8 cellular contexts compared by ENCODE assay signal in the genomic region with DNA sequence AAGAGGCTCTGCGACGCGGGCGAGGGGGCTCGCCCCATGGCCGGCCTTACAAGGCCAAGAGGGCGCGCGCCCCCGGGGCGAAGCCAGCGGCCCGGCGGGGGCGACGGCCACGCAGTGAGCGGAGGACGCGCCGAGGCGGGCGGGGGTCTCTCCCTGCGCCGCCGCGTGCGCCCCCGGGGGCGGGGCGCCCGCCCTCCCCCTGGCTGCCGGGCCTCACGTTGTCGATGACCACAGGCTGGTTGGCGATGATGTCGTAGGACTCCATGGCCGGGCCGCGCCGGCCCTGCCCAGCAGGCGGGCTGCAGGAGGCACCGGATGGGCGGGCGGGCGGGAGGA. TPM values are rescaled to one million over a fixed set of nuclear protein-coding genes. Genes with fewer than 3 reads are reported as not detected.
DNase-seq lines count a peak whose midpoint lies in the region; TF ChIP-seq lines count a peak whose summit lies in the region.

No MANE protein-coding gene starts in this region.

- DNase-seq in GF-D8 (lab: John Stamatoyannopoulos, UW): no peak
- no peak for DNase-seq in ureter (ENCODE audit: low spot score)
- no peak for DNase-seq in kidney glomerular epithelial cell (lab: John Stamatoyannopoulos, UW)
- no peak for DNase-seq in COLO668 (lab: John Stamatoyannopoulos, UW; ENCODE audit: unreplicated experiment)

- no peaks in the 10 kb centered on the region for H4K20me1 ChIP-seq in KMS-11 (ENCODE audit: insufficient read depth)

- peak overlapping the region; percentile 50; the same call in 1 of the 2 replicates for H3K4me2 ChIP-seq in KMS-11

- H3K4me3 ChIP-seq in KMS-11 (IDR thresholded peaks at IDR 0.05; ENCODE audit: insufficient read depth, low read depth, low read length): no peak overlapping the region
- H3K4me3 ChIP-seq in duodenal mucosa (ENCODE audit: low read depth in 1 of 2, low read length in 2 of 2): peak overlapping the region; percentile 89 to 90
- H3K4me3 ChIP-seq in neutrophil (ENCODE audit: low read depth in 1 of 2, low read length in 1 of 2): peak overlapping the region; percentile 69 to 73

- no peak for TF ChIP-seq CTCF in KMS-11 (conservative IDR thresholded peaks at IDR 0.05; ENCODE audit: low read depth, low read length)
- no peak for TF ChIP-seq CTCF in neutrophil (IDR thresholded peaks at IDR 0.05)

- H3K79me2 ChIP-seq in KMS-11 (ENCODE audit: insufficient read depth, low read depth): peaks cover 26% of the 10 kb centered on the region; the same call in 1 of the 2 replicates

- H3K9me3 ChIP-seq in ES-I3 (ENCODE audit: control insufficient read depth, insufficient read depth, low read length) (no peaks in the 10 kb centered on the region), duodenal mucosa (ENCODE audit: control insufficient read depth in 1 of 2, low read length in 2 of 2) (no peaks in the 10 kb centered on the region), neutrophil (no peaks in the 10 kb centered on the region)

- peak overlapping the region; percentile 25; the same call in 1 of the 2 replicates for H2AFZ ChIP-seq in KMS-11 (ENCODE audit: low read depth)

- H3K27ac ChIP-seq in KMS-11: peak overlapping the region; percentile 46
- H3K27ac ChIP-seq in duodenal mucosa (ENCODE audit: low read depth, low read length): peak overlapping the region; percentile 88
- H3K27ac ChIP-seq in neutrophil: peak overlapping the region; percentile 94

- H3K27me3 ChIP-seq in KMS-11 (ENCODE audit: insufficient read depth, low read depth) (no peaks in the 10 kb centered on the region), duodenal mucosa (ENCODE audit: control insufficient read depth in 1 of 2, insufficient read depth in 2 of 2, low read length in 2 of 2) (no peaks in the 10 kb centered on the region), neutrophil (no peaks in the 10 kb centered on the region)

- peaks cover 9% of the 10 kb centered on the region for H3K4me1 ChIP-seq in ES-I3 (ENCODE audit: insufficient read depth, low read length)
- H3K4me1 ChIP-seq in KMS-11 (ENCODE audit: low read depth, poor library complexity, severe bottlenecking): peaks cover 12% of the 10 kb centered on the region
- H3K4me1 ChIP-seq in duodenal mucosa (ENCODE audit: control insufficient read depth in 1 of 2, insufficient read depth in 2 of 2, low read length in 2 of 2): peaks cover 23 to 30% of the 10 kb centered on the region in 2 donors
- peaks cover 15 to 23% of the 10 kb centered on the region in 2 experiments for H3K4me1 ChIP-seq in neutrophil (ENCODE audit: control insufficient read depth in 1 of 2, insufficient read depth in 1 of 2, low read depth in 1 of 2, low read length in 1 of 2)

- H3K36me3 ChIP-seq in ES-I3 (ENCODE audit: insufficient read depth, low read length) (no peaks in the 10 kb centered on the region; the same call in 1 of the 2 replicates), KMS-11 (ENCODE audit: insufficient read depth) (no peaks in the 10 kb centered on the region), duodenal mucosa (ENCODE audit: control insufficient read depth in 1 of 2, insufficient read depth in 2 of 2, low read length in 2 of 2) (peaks cover 8 to 26% of the 10 kb centered on the region in 2 donors), neutrophil (peaks cover 10% of the 10 kb centered on the region)

- peak overlapping the region; percentile 86 for H3K9ac ChIP-seq in ES-I3 (ENCODE audit: low read depth, low read length)
- peak overlapping the region; percentile 76 for H3K9ac ChIP-seq in KMS-11
- H3K9ac ChIP-seq in duodenal mucosa (ENCODE audit: low read depth in 1 of 2, low read length in 2 of 2): peak overlapping the region; percentile 89 to 93

RNA-seq across cellular contexts. Expression of gene ACTR1B, which starts 0.2 kb away (rescaled TPM):
- total RNA-seq in ureter: 67.4 TPM

RNA-seq across cellular contexts. Expression of gene C2orf92, which starts 5.9 kb away (rescaled TPM):
- 9.2 TPM for total RNA-seq in ureter

RNA-seq across cellular contexts. Expression of gene COX5B, which starts 17.7 kb away (rescaled TPM):
- 254 TPM for total RNA-seq in ureter

RNA-seq across cellular contexts. Expression of gene ZAP70, which starts 49.8 kb away (rescaled TPM):
- total RNA-seq in ureter: 5.2 TPM
